ENCODE assay signal across 8 cellular contexts in genomic region chr11:125429174-125429707, GRCh38.
DNase-seq lines count a peak whose midpoint lies in the region; TF ChIP-seq lines count a peak whose summit lies in the region.

No MANE protein-coding gene starts in this region.

- peaks cover 2% of the 10 kb centered on the region for H3K4me1 Mint-ChIP-seq in mesothelial cell of epicardium

- H3K4me3 Mint-ChIP-seq in mesothelial cell of epicardium = no peak overlapping the region

- no peaks in the 10 kb centered on the region for H3K27me3 ChIP-seq in MG63

- no peaks in the 10 kb centered on the region for H3K27me3 Mint-ChIP-seq in mesothelial cell of epicardium (ENCODE audit: low read depth)

- H3K9me3 ChIP-seq in MG63 = no peaks in the 10 kb centered on the region

- peaks cover 14% of the 10 kb centered on the region for H3K36me3 ChIP-seq in MG63

- TF ChIP-seq CTCF in GM12874 (IDR thresholded peaks at IDR 0.05; ENCODE audit: insufficient read depth, low read depth, low read length) (peak; percentile 86), mesothelial cell of epicardium (IDR thresholded peaks at IDR 0.05; ENCODE audit: unreplicated experiment) (peak; percentile 56)

- no peaks in the 10 kb centered on the region for H3K36me3 Mint-ChIP-seq in mesothelial cell of epicardium

- H3K4me3 ChIP-seq in MG63 = no peak overlapping the region

- DNase-seq in ACHN = peak; percentile 40
- peak; percentile 47 for DNase-seq in MG63
- peak; percentile 17 to 42 for DNase-seq in activated CD4-positive, alpha-beta T cell treated with anti-CD3 and anti-CD28 coated beads for 4 hours
- peak; percentile 82 for DNase-seq in dermis blood vessel endothelial cell
- peak; percentile 54 to 71 for DNase-seq in mesothelial cell of epicardium (ENCODE audit: low spot score in 2 of 2, unreplicated experiment in 2 of 2)
- DNase-seq in stimulated activated naive CD4-positive, alpha-beta T cell (lab: John Stamatoyannopoulos, UW) = peak in 4 of 6 experiments; percentile 1 to 17 (median 10)
- DNase-seq in NCI-H2107 (lab: John Stamatoyannopoulos, UW) = no peak

- H3K27ac Mint-ChIP-seq in mesothelial cell of epicardium = no peak overlapping the region

- H3K9me3 Mint-ChIP-seq in mesothelial cell of epicardium = no peaks in the 10 kb centered on the region

- in situ Hi-C loops in ACHN (cut with HindIII; ENCODE audit: low pct_ligation_motif_present, low pct_unique_long_range_greater_than_20kb, low sequenced_read_pairs) = no loop called here
